35 cellular contexts compared by ENCODE assay signal in the genomic region with DNA sequence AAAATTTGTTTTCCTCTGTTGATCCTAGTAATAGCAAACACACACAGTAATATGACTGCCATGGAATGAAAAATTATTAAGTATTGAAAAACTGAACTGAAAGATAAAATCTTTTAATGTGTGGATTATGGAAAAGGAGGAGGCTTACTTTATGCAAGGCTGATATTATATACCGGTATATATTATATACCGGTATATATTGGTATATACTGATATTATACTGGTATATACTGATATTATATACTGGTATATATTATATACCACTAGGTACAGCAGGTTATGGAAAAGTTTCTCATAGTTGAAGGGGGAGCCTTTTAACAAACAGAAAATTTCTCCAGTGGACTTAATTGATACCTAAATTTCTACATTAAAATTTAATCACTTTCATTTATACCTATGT.
"Had no signal": no experiment of that assay in that cellular context is flagged by ENCODE, and none has a peak within 500 bp of the region (broad histone marks: within the 10 kb centered on the region; RNA-seq: fewer than 3 reads in every experiment).

No MANE protein-coding gene starts in this region.

- H3K4me3 ChIP-seq: MG63 had no signal

- H3K9me3 ChIP-seq: MG63 had no signal

- H3K36me3 ChIP-seq: MG63 had no signal

- DNase-seq: Karpas-422, Kasumi-1, MG63, MM.1S, MV-4-11, NCI-H1048, NCI-H1092, NCI-H1092 treated with DMSO at 0.1 percent for 48 hours, NCI-H1105, NCI-H1105 treated with DMSO at 0.1 percent for 48 hours, NCI-H1417, NCI-H1417 treated with DMSO at 0.1 percent for 48 hours, NCI-H1436, NCI-H1436 treated with DMSO at 0.1 percent for 48 hours, NCI-H146, NCI-H1694, NCI-H1694 treated with DMSO at 0.1 percent for 48 hours, NCI-H187, NCI-H187 treated with DMSO at 0.1 percent for 48 hours, NCI-H1930, NCI-H2029, NCI-H2029 treated with DMSO at 0.1 percent for 48 hours, NCI-H2081, NCI-H2081 treated with DMSO at 0.1 percent for 48 hours, NCI-H2107, NCI-H2171, NCI-H2171 treated with DMSO at 0.1 percent for 48 hours, NCI-H2227 treated with DMSO at 0.1 percent for 48 hours, NCI-H226, NCI-H345, NCI-H446, NCI-H446 treated with DMSO at 0.1 percent for 48 hours, NCI-H510A, NCI-H510A treated with DMSO at 0.1 percent for 48 hours, NCI-H524 had no signal
